In genomic region chrX:16826207-16826606, GRCh38 we compare ENCODE assay signal across 8 cellular contexts. TPM values are rescaled to one million over a fixed set of nuclear protein-coding genes. Genes with fewer than 3 reads are reported as not detected.
DNase-seq lines count a peak whose midpoint lies in the region; ATAC-seq, FAIRE-seq and TF ChIP-seq lines count a peak whose summit lies in the region.

No MANE protein-coding gene starts in this region.

- no peaks in the 10 kb centered on the region for H3K27me3 ChIP-seq in ascending aorta

- no peak overlapping the region for H3K9ac ChIP-seq in kidney (ENCODE audit: low read length in 2 of 2)

- peak overlapping the region; percentile 33 for H3K4me3 ChIP-seq in AG10803 (ENCODE audit: low read length)
- no peak overlapping the region for H3K4me3 ChIP-seq in ascending aorta
- H3K4me3 ChIP-seq in kidney (ENCODE audit: low read length in 2 of 2), result no peak overlapping the region

- DNase-seq in AG10803 (ENCODE audit: low read depth), result peak; percentile 58
- DNase-seq in GM03348 (ENCODE audit: low spot score), result peak; percentile 22
- peak; percentile 49 for DNase-seq in NCI-H1105 treated with DMSO at 0.1 percent for 48 hours (lab: John Stamatoyannopoulos, UW)
- DNase-seq in ascending aorta (ENCODE audit: low spot score in 2 of 2), result no peak
- no peak for DNase-seq in kidney
- DNase-seq in urothelium cell line (ENCODE audit: low spot score), result peak; percentile 10

- H3K9me3 ChIP-seq in ascending aorta (no peaks in the 10 kb centered on the region), kidney (ENCODE audit: control insufficient read depth in 1 of 2, low read length in 2 of 2) (no peaks in the 10 kb centered on the region)

- peak; percentile 95 for FAIRE-seq in kidney (lab: Jason Lieb, UNC)
- no peak for FAIRE-seq in urothelium cell line (lab: Jason Lieb, UNC)

- no peak for ATAC-seq in HG02798 (IDR thresholded peaks at IDR 0.05; ENCODE audit: poor library complexity, unreplicated experiment)
- ATAC-seq in HG02759 (IDR thresholded peaks at IDR 0.05; ENCODE audit: unreplicated experiment), result no peak

- peak overlapping the region in 1 of 2 donors; percentile 61 for H3K27ac ChIP-seq in ascending aorta
- no peak overlapping the region for H3K27ac ChIP-seq in kidney (ENCODE audit: low read depth in 2 of 2, low read length in 2 of 2)

- peaks cover 3 to 44% of the 10 kb centered on the region in 2 donors for H3K36me3 ChIP-seq in ascending aorta
- H3K36me3 ChIP-seq in kidney (ENCODE audit: control insufficient read depth in 1 of 2, insufficient read depth in 2 of 2, low read length in 2 of 2), result peaks cover 0 to 4% of the 10 kb centered on the region in 2 donors

- intact Hi-C loops in ascending aorta (cut with DNase I) (loop anchor here (1.0 to 5.0 kb wide), 6 partner anchors 66 to 551 kb away; partner anchors contain the start of gene NHS), kidney (cut with DNase I) (no loop called here)

- H3K4me1 ChIP-seq in ascending aorta, result peaks cover 0 to 3% of the 10 kb centered on the region in 2 donors
- H3K4me1 ChIP-seq in kidney (ENCODE audit: control insufficient read depth in 1 of 2, insufficient read depth in 1 of 2, low read depth in 1 of 2, low read length in 2 of 2), result no peaks in the 10 kb centered on the region

- TF ChIP-seq CTCF in AG10803 (conservative IDR thresholded peaks at IDR 0.05; ENCODE audit: low read length), result peak; percentile 54
- peak; percentile 24 to 59 (median 33) for TF ChIP-seq CTCF in ascending aorta (IDR thresholded peaks at IDR 0.05)
- peak; percentile 48 for TF ChIP-seq CTCF in kidney (IDR thresholded peaks at IDR 0.05; ENCODE audit: borderline replicate concordance, extremely low read depth, insufficient read depth)

RNA-seq across cellular contexts. Expression of gene TXLNG, which starts 39.9 kb away (rescaled TPM):
- total RNA-seq in ascending aorta (3.9 TPM), kidney (12.3 TPM)
- 5.9 TPM for polyA plus RNA-seq in kidney (ENCODE audit: insufficient read depth, low read depth, low replicate concordance)

RNA-seq across cellular contexts. Expression of gene RBBP7, which starts 44.0 kb away (rescaled TPM):
- total RNA-seq in ascending aorta (48.7 TPM), kidney (95.2 TPM)
- 112 TPM for polyA plus RNA-seq in kidney (ENCODE audit: insufficient read depth, low read depth, low replicate concordance)

Comparison
In these comparisons a context has a peak if more than half of its experiments do, and no peak if none do; other contexts are left out.
1. DNase-seq: peak in AG10803 (single experiment), GM03348 (single experiment), NCI-H1105 treated with DMSO at 0.1 percent for 48 hours (single experiment) and urothelium cell line (single experiment); none in ascending aorta (0 of 2) and kidney (single experiment).
2. Peak in every context shown above with its lines, with median percentiles within 50 percentile points of each other: CTCF ChIP-seq.